ENCODE assay signal across 14 cellular contexts in the genomic region with DNA sequence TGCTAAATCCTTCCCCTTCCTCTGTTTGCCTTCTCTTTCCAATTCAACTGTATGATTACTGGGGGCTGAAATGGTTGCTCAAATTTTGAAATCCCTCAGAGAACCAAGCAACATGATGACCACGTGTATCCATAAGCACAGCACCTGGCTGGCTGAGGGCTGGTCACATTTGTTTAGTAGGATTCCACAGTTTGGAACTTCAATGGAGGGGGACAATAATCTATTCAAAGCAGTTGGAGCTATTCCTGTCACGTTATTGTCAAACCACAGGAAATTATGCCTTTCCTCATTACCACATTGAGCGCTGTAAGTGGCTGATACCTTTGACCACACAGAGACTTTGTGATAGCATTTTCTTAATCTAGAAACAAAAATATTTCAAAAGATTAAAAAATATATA. TPM values are rescaled to one million over a fixed set of nuclear protein-coding genes. Genes with fewer than 3 reads are reported as not detected.
A peak's percentile ranks its signal among the peaks of the same experiment; 100 is the strongest.
DNase-seq lines count a peak whose midpoint lies in the region; ATAC-seq and TF ChIP-seq lines count a peak whose summit lies in the region.
"Had no signal": no experiment of that assay in that cellular context is flagged by ENCODE, and none has a peak within 500 bp of the region (broad histone marks: within the 10 kb centered on the region; RNA-seq: fewer than 3 reads in every experiment).

No MANE protein-coding gene starts in this region.

- peak overlapping the region; percentile 84 for H3K27ac Mint-ChIP-seq in T-helper 1 cell treated with Interleukin-12 subunit alpha and Interleukin-12 subunit beta and Interleukin-4 antibody, amounts not matched to agents 30 μg/mL and 1 μg/mL, for 36 hours
- H3K27ac Mint-ChIP-seq in activated T-helper 17 cell treated with anti-CD3 and anti-CD28 coated beads, Interleukin-2, amount 50 U/mL, for 72 hours, result peak overlapping the region; percentile 75

- ATAC-seq in activated T-helper 17 cell treated with anti-CD3 and anti-CD28 coated beads, Interleukin-2, amount 50 U/mL, for 72 hours (replicated peaks), result no peak
- ATAC-seq in HG03097 (IDR thresholded peaks at IDR 0.05; ENCODE audit: low FRiP score, unreplicated experiment) (no peak), GM18505 (IDR thresholded peaks at IDR 0.05; ENCODE audit: unreplicated experiment) (no peak), HG03280 (IDR thresholded peaks at IDR 0.05; ENCODE audit: unreplicated experiment) (no peak)

- H3K4me1 Mint-ChIP-seq in T-helper 1 cell treated with Interleukin-12 subunit alpha and Interleukin-12 subunit beta and Interleukin-4 antibody, amounts not matched to agents 30 μg/mL and 1 μg/mL, for 36 hours (ENCODE audit: low read depth), result peaks cover 59% of the 10 kb centered on the region
- H3K4me1 Mint-ChIP-seq in activated T-helper 17 cell treated with anti-CD3 and anti-CD28 coated beads, Interleukin-2, amount 50 U/mL, for 72 hours, result peaks cover 36% of the 10 kb centered on the region

- no peak for TF ChIP-seq POLR2A in GM18505 (IDR thresholded peaks at IDR 0.05; ENCODE audit: borderline replicate concordance, extremely low read depth, insufficient read depth, insufficient read length)

- H3K27ac ChIP-seq in neutrophil, result peak overlapping the region; percentile 99
- H3K27ac ChIP-seq: epithelial cell of prostate had no signal

- no peaks in the 10 kb centered on the region for H3K27me3 ChIP-seq in neutrophil

- peak overlapping the region; percentile 70 for H3K4me3 Mint-ChIP-seq in T-helper 1 cell treated with Interleukin-12 subunit alpha and Interleukin-12 subunit beta and Interleukin-4 antibody, amounts not matched to agents 30 μg/mL and 1 μg/mL, for 36 hours
- peak overlapping the region; percentile 79 for H3K4me3 Mint-ChIP-seq in activated T-helper 17 cell treated with anti-CD3 and anti-CD28 coated beads, Interleukin-2, amount 50 U/mL, for 72 hours

- TF ChIP-seq CTCF in neutrophil (IDR thresholded peaks at IDR 0.05), result no peak

- no peak for DNase-seq in T-helper 1 cell
- peak; percentile 54 for DNase-seq in MV-4-11 (lab: John Stamatoyannopoulos, UW)
- DNase-seq: activated CD4-positive, alpha-beta T cell treated with anti-CD3 and anti-CD28 coated beads, Interleukin-2, amount 50 U/mL, for 48 hours; GOT3; NCI-H2227 treated with DMSO at 0.1 percent for 48 hours; SHP77 treated with DMSO at 0.1 percent for 48 hours; stimulated activated CD8-positive, alpha-beta memory T cell treated with anti-CD3 and anti-CD28 coated beads, Interleukin-4, amount 100 ng/mL, for 48 hours had no signal

- H3K4me3 ChIP-seq in neutrophil (ENCODE audit: low read depth in 1 of 2, low read length in 1 of 2), result peak overlapping the region; percentile 4 to 23

- H3K4me1 ChIP-seq in neutrophil (ENCODE audit: control insufficient read depth in 1 of 2, insufficient read depth in 1 of 2, low read depth in 1 of 2, low read length in 1 of 2), result peaks cover 51 to 63% of the 10 kb centered on the region in 2 experiments

- peaks cover 4% of the 10 kb centered on the region for H3K9me3 Mint-ChIP-seq in T-helper 1 cell treated with Interleukin-12 subunit alpha and Interleukin-12 subunit beta and Interleukin-4 antibody, amounts not matched to agents 30 μg/mL and 1 μg/mL, for 36 hours
- no peaks in the 10 kb centered on the region for H3K9me3 Mint-ChIP-seq in activated T-helper 17 cell treated with anti-CD3 and anti-CD28 coated beads, Interleukin-2, amount 50 U/mL, for 72 hours

- peaks cover 25% of the 10 kb centered on the region for H3K36me3 Mint-ChIP-seq in T-helper 1 cell treated with Interleukin-12 subunit alpha and Interleukin-12 subunit beta and Interleukin-4 antibody, amounts not matched to agents 30 μg/mL and 1 μg/mL, for 36 hours (ENCODE audit: low read depth)
- peaks cover 25% of the 10 kb centered on the region for H3K36me3 Mint-ChIP-seq in activated T-helper 17 cell treated with anti-CD3 and anti-CD28 coated beads, Interleukin-2, amount 50 U/mL, for 72 hours (ENCODE audit: low read depth)

- H3K9me3 ChIP-seq in neutrophil, result no peaks in the 10 kb centered on the region

- H3K36me3 ChIP-seq in neutrophil, result peaks cover 8% of the 10 kb centered on the region

- H3K27me3 Mint-ChIP-seq in T-helper 1 cell treated with Interleukin-12 subunit alpha and Interleukin-12 subunit beta and Interleukin-4 antibody, amounts not matched to agents 30 μg/mL and 1 μg/mL, for 36 hours (ENCODE audit: low read depth), result no peaks in the 10 kb centered on the region
- H3K27me3 Mint-ChIP-seq in activated T-helper 17 cell treated with anti-CD3 and anti-CD28 coated beads, Interleukin-2, amount 50 U/mL, for 72 hours, result no peaks in the 10 kb centered on the region

RNA-seq across cellular contexts. Expression of a gene that starts 7.0 kb away (rescaled TPM):
- 1,000 to 10,000 TPM; 6,631 to 7,873 TPM for total RNA-seq in activated T-helper 17 cell treated with anti-CD3 and anti-CD28 coated beads, Interleukin-2, amount 50 U/mL, for 72 hours
